Comparison of ENCODE assay signal across 8 cellular contexts in the genomic region with DNA sequence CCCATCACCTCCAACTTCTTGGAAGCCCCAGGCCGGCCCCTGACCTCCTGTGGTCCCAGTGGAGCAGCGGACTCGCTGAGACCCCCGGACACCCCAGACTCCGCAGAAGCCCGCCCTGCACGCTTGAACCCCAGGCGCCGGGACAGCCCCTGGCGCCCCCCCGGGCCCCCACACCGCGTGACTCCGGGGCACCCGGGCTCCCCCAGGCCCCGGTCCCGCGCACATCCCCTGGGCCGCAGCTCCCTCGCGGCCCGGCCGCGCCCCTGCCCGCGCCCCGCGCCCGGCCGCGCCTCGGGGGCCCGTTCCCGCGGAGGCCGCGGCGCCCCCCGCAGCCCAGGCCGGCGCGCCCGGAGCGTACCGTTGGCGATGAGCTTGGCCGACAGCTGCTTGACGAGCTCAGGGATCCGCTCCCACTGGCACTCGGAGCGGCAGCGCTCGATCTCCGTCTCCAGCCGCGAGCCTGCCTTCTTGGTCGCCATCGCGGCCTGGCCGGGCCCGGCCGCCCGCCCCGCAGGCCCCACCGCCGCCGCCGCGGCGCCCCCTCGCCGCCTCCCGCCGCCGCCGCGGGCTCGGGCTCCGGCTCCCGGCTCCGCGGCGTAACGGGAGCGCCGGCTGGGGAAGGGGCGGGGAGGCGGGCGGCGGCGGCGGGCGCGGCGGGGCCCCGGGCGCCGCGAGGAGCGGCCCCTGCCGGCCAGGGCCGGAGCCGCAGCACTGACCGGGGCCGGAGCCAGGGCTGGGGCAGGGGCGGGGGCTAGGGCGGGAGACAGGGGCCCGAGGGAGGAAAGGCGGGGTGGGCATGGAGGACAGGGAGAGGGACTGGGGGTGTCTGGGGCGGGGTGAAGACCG. TPM values are rescaled to one million over a fixed set of nuclear protein-coding genes. Genes with fewer than 3 reads are reported as not detected.
DNase-seq lines count a peak whose midpoint lies in the region; TF ChIP-seq lines count a peak whose summit lies in the region.

Gene TTC7B (minus strand): TSS at position 614 of the 846 bp plus-strand sequence. CDS start 135 bp downstream, at position 479.

- no peak for TF ChIP-seq POLR2A in thyroid gland (IDR thresholded peaks at IDR 0.05)

- H3K4me1 ChIP-seq in HUES6 (ENCODE audit: control insufficient read depth, insufficient read depth, low read length), result peaks cover 15% of the 10 kb centered on the region
- H3K4me1 ChIP-seq in mononuclear cell (ENCODE audit: insufficient read depth, low read length), result peaks cover 4% of the 10 kb centered on the region
- H3K4me1 ChIP-seq in thyroid gland, result peaks cover 5 to 11% of the 10 kb centered on the region in 2 donors

- H3K9ac ChIP-seq in HUES6 (ENCODE audit: low read length), result peak within 1 kb of the TSS; percentile 64

- no peak within 1 kb of the TSS for H3K27ac ChIP-seq in HUES6 (ENCODE audit: low read depth, low read length)
- H3K27ac ChIP-seq in thyroid gland, result no peak within 1 kb of the TSS

- peaks cover 10% of the 10 kb centered on the region for H3K4me1 Mint-ChIP-seq in CD14-positive monocyte
- H3K4me1 Mint-ChIP-seq in activated CD4-positive, alpha-beta T cell treated with anti-CD3 and anti-CD28 coated beads, Interleukin-2, amount 10 ng/mL, durations not matched to agents 24 days and 14 days, result peaks cover 13% of the 10 kb centered on the region

- intact Hi-C loops in CD14-positive monocyte (cut with micrococcal nuclease), result no loop called here
- intact Hi-C loops in activated CD4-positive, alpha-beta T cell treated with anti-CD3 and anti-CD28 coated beads, Interleukin-2, amount 10 ng/mL, durations not matched to agents 24 days and 14 days (cut with micrococcal nuclease), result no loop called here
- intact Hi-C loops in thyroid gland (cut with DNase I), result loop anchor here (5.0 kb wide), 1 partner anchor 59 kb away; no protein-coding TSS in a partner anchor

- H3K27ac Mint-ChIP-seq in CD14-positive monocyte, result peak within 1 kb of the TSS in 5 of 7 donors; percentile 31 to 52 (median 34)
- peak within 1 kb of the TSS; percentile 15 for H3K27ac Mint-ChIP-seq in activated CD4-positive, alpha-beta T cell treated with anti-CD3 and anti-CD28 coated beads, Interleukin-2, amount 10 ng/mL, durations not matched to agents 24 days and 14 days

- H3K36me3 ChIP-seq in HUES6 (ENCODE audit: control insufficient read depth, insufficient read depth, low read length) (no peaks in the 10 kb centered on the region), thyroid gland (no peaks in the 10 kb centered on the region)

- H3K9me3 ChIP-seq in HUES6 (ENCODE audit: control insufficient read depth, insufficient read depth, low read depth, low read length), result no peaks in the 10 kb centered on the region
- H3K9me3 ChIP-seq in mononuclear cell (ENCODE audit: low read depth, low read length), result no peaks in the 10 kb centered on the region
- H3K9me3 ChIP-seq in thyroid gland, result no peaks in the 10 kb centered on the region

- peak within 1 kb of the TSS; percentile 77 to 91 for H3K4me3 Mint-ChIP-seq in CD14-positive monocyte
- H3K4me3 Mint-ChIP-seq in activated CD4-positive, alpha-beta T cell treated with anti-CD3 and anti-CD28 coated beads, Interleukin-2, amount 10 ng/mL, durations not matched to agents 24 days and 14 days, result peak within 1 kb of the TSS; percentile 72

- TF ChIP-seq CTCF in CD14-positive monocyte (IDR thresholded peaks at IDR 0.05), result no peak
- TF ChIP-seq CTCF in thyroid gland (IDR thresholded peaks at IDR 0.05), result peak in 2 of 6 experiments; percentile 26 to 69

- H3K4me3 ChIP-seq in HUES6 (ENCODE audit: low read depth, low read length) (peak within 1 kb of the TSS; percentile 76), mononuclear cell (ENCODE audit: low read length) (peak within 1 kb of the TSS; percentile 10), thyroid gland (replicated peaks in 1 of 3) (peak within 1 kb of the TSS in 2 of 3 donors; percentile 25 to 46)

- peaks cover 0 to 4% of the 10 kb centered on the region in 2 donors for H3K36me3 Mint-ChIP-seq in CD14-positive monocyte
- no peaks in the 10 kb centered on the region for H3K36me3 Mint-ChIP-seq in activated CD4-positive, alpha-beta T cell treated with anti-CD3 and anti-CD28 coated beads, Interleukin-2, amount 10 ng/mL, durations not matched to agents 24 days and 14 days (ENCODE audit: low read depth)

- 0 to 6% methylated on average over 2 to 12 of the region's 111 CpGs for WGBS in thyroid gland, 2 donors

- H3K27me3 Mint-ChIP-seq in CD14-positive monocyte (ENCODE audit: low read depth in 3 of 3), result peaks cover 15 to 23% (median 20%) of the 10 kb centered on the region in 3 donors
- peaks cover 34% of the 10 kb centered on the region for H3K27me3 Mint-ChIP-seq in activated CD4-positive, alpha-beta T cell treated with anti-CD3 and anti-CD28 coated beads, Interleukin-2, amount 10 ng/mL, durations not matched to agents 24 days and 14 days

- no peak for DNase-seq in CD14-positive monocyte (ENCODE audit: low spot score)
- DNase-seq in GM19238 (ENCODE audit: insufficient read length, low spot score), result peak; percentile 59
- DNase-seq in activated CD4-positive, alpha-beta T cell treated with anti-CD3 and anti-CD28 coated beads, Interleukin-2, amount 10 ng/mL, durations not matched to agents 24 days and 14 days, result peak; percentile 78
- DNase-seq in epidermal melanocyte (ENCODE audit: insufficient read length, low spot score), result peak; percentile 77
- peak; percentile 34 to 47 for DNase-seq in thyroid gland
- DNase-seq in kidney glomerular epithelial cell (lab: John Stamatoyannopoulos, UW), result no peak

- peaks cover 0 to 4% (median 0%) of the 10 kb centered on the region in 7 donors for H3K9me3 Mint-ChIP-seq in CD14-positive monocyte
- no peaks in the 10 kb centered on the region for H3K9me3 Mint-ChIP-seq in activated CD4-positive, alpha-beta T cell treated with anti-CD3 and anti-CD28 coated beads, Interleukin-2, amount 10 ng/mL, durations not matched to agents 24 days and 14 days

- H3K27me3 ChIP-seq in HUES6 (ENCODE audit: control insufficient read depth, insufficient read depth, low read length) (peaks cover 19% of the 10 kb centered on the region), mononuclear cell (ENCODE audit: insufficient read depth, low read length) (no peaks in the 10 kb centered on the region), thyroid gland (no peaks in the 10 kb centered on the region)

RNA-seq across cellular contexts. Expression of gene TTC7B, which starts in this region (rescaled TPM):
- 1 to 10 TPM in 1 of 2 donors, under 1 TPM in 1; 0.87 to 1.2 TPM for polyA plus RNA-seq in CD14-positive monocyte
- 2.4 and 5.4 TPM in 2 replicates for total RNA-seq in activated CD4-positive, alpha-beta T cell treated with anti-CD3 and anti-CD28 coated beads, Interleukin-2, amount 10 ng/mL, durations not matched to agents 24 days and 14 days
- total RNA-seq in mononuclear cell, result 8.3 TPM
- total RNA-seq in thyroid gland, result 10 to 100 TPM; 19.1 to 87.6 (median 22.1) TPM

Comparison
In these comparisons a context has a peak if more than half of its experiments do, and no peak if none do; other contexts are left out.
1. DNase-seq: peak in GM19238 (single experiment), activated CD4-positive, alpha-beta T cell treated with anti-CD3 and anti-CD28 coated beads, Interleukin-2, amount 10 ng/mL, durations not matched to agents 24 days and 14 days (single experiment), epidermal melanocyte (single experiment) and thyroid gland (2 of 2); none in CD14-positive monocyte (single experiment) and kidney glomerular epithelial cell (single experiment).
2. H3K4me3 ChIP-seq: peak in every context shown above with its lines; median percentile 76 in HUES6; 36 in thyroid gland; 10 in mononuclear cell.